Comparison of ENCODE assay signal across 8 cellular contexts in the genomic region with DNA sequence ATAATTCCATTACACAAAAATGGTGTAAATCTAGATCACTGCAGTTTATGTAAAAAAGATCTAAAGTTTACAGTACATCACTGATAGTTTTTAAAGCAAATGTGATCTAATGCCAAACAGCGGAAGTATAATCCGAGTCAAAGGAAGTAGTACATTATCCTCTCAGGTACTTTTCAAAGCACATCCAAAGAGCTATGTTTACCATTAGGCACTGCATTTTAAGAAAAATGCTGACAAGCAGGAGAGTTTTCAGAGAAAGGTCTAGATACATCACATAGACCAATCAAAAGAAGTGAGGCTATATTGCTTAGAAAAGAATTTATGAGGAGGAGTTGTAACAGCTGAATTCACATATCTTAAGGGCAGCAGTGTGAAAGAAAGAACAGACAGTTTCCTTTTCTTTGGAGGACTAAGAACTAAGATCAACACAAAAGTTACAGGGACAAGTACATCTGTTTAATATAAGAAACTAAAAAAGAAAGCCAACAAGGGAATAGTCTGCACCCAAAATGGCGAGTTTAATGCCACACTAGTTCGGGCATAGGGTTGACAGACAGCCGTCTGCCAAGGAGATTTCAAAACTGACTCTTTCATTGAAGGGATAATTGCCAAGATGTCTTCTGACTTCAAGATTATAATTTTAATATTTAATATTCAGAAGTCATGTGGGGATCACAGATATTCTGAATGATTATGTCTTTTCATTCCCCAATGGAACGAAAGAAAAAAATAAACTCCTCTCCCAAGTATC. TPM values are rescaled to one million over a fixed set of nuclear protein-coding genes. Genes with fewer than 3 reads are reported as not detected.
DNase-seq lines count a peak whose midpoint lies in the region; ATAC-seq and TF ChIP-seq lines count a peak whose summit lies in the region.

No MANE protein-coding gene starts in this region.

- H3K9me3 ChIP-seq in upper lobe of left lung = no peaks in the 10 kb centered on the region

- TF ChIP-seq EP300 in upper lobe of left lung (IDR thresholded peaks at IDR 0.05) = no peak

- no peak for TF ChIP-seq POLR2A in upper lobe of left lung (IDR thresholded peaks at IDR 0.05)

- TF ChIP-seq CTCF in upper lobe of left lung (IDR thresholded peaks at IDR 0.05) (no peak), GM20000 (IDR thresholded peaks at IDR 0.05; ENCODE audit: extremely low read depth, missing control alignments) (no peak)

- H3K4me3 ChIP-seq in upper lobe of left lung = peak overlapping the region; percentile 50 to 86 (median 60)

- no peaks in the 10 kb centered on the region for H3K9me3 Mint-ChIP-seq in activated naive CD4-positive, alpha-beta T cell treated with anti-CD3 and anti-CD28 coated beads, Interleukin-2, amount 50 U/mL, for 24 hours
- peaks cover 25% of the 10 kb centered on the region for H3K9me3 Mint-ChIP-seq in activated T-helper 2 cell treated with anti-CD3 and anti-CD28 coated beads, Interferon-gamma antibody, Interleukin-2, Interleukin-4, amounts not matched to agents 10 μg/mL and 5 μg/mL and 100 μg/mL, durations not matched to agents 14 hours and 24 hours and 36 hours

- no peaks in the 10 kb centered on the region for H3K27me3 ChIP-seq in upper lobe of left lung

- H3K36me3 ChIP-seq in upper lobe of left lung = peaks cover 9 to 35% (median 10%) of the 10 kb centered on the region in 4 donors

- peaks cover 27% of the 10 kb centered on the region for H3K36me3 Mint-ChIP-seq in activated naive CD4-positive, alpha-beta T cell treated with anti-CD3 and anti-CD28 coated beads, Interleukin-2, amount 50 U/mL, for 24 hours
- peaks cover 49% of the 10 kb centered on the region for H3K36me3 Mint-ChIP-seq in activated T-helper 2 cell treated with anti-CD3 and anti-CD28 coated beads, Interferon-gamma antibody, Interleukin-2, Interleukin-4, amounts not matched to agents 10 μg/mL and 5 μg/mL and 100 μg/mL, durations not matched to agents 14 hours and 24 hours and 36 hours (ENCODE audit: low read depth)

- H3K27ac ChIP-seq in upper lobe of left lung = peak overlapping the region in 1 of 4 donors; percentile 89

- 36 to 40% methylated on average over 6 of the region's 6 CpGs for WGBS in upper lobe of left lung, 2 donors

- H3K27me3 Mint-ChIP-seq in activated naive CD4-positive, alpha-beta T cell treated with anti-CD3 and anti-CD28 coated beads, Interleukin-2, amount 50 U/mL, for 24 hours = no peaks in the 10 kb centered on the region
- H3K27me3 Mint-ChIP-seq in activated T-helper 2 cell treated with anti-CD3 and anti-CD28 coated beads, Interferon-gamma antibody, Interleukin-2, Interleukin-4, amounts not matched to agents 10 μg/mL and 5 μg/mL and 100 μg/mL, durations not matched to agents 14 hours and 24 hours and 36 hours (ENCODE audit: low read depth) = peaks cover 3% of the 10 kb centered on the region

- H3K27ac Mint-ChIP-seq in activated naive CD4-positive, alpha-beta T cell treated with anti-CD3 and anti-CD28 coated beads, Interleukin-2, amount 50 U/mL, for 24 hours = peak overlapping the region; percentile 96
- peak overlapping the region; percentile 84 for H3K27ac Mint-ChIP-seq in activated T-helper 2 cell treated with anti-CD3 and anti-CD28 coated beads, Interferon-gamma antibody, Interleukin-2, Interleukin-4, amounts not matched to agents 10 μg/mL and 5 μg/mL and 100 μg/mL, durations not matched to agents 14 hours and 24 hours and 36 hours

- H3K4me1 Mint-ChIP-seq in activated naive CD4-positive, alpha-beta T cell treated with anti-CD3 and anti-CD28 coated beads, Interleukin-2, amount 50 U/mL, for 24 hours = peaks cover 57% of the 10 kb centered on the region
- H3K4me1 Mint-ChIP-seq in activated T-helper 2 cell treated with anti-CD3 and anti-CD28 coated beads, Interferon-gamma antibody, Interleukin-2, Interleukin-4, amounts not matched to agents 10 μg/mL and 5 μg/mL and 100 μg/mL, durations not matched to agents 14 hours and 24 hours and 36 hours (ENCODE audit: low read depth) = peaks cover 44% of the 10 kb centered on the region

- intact Hi-C loops in activated T-helper 2 cell treated with anti-CD3 and anti-CD28 coated beads, Interferon-gamma antibody, Interleukin-2, Interleukin-4, amounts not matched to agents 10 μg/mL and 5 μg/mL and 100 μg/mL, durations not matched to agents 14 hours and 24 hours and 36 hours (cut with micrococcal nuclease) = loop anchor here (1.0 to 10.0 kb wide), 7 partner anchors 8 to 937 kb away; partner anchors contain the start of genes ABT1, HMGN4 and ZNF391

- peaks cover 14 to 24% (median 16%) of the 10 kb centered on the region in 4 donors for H3K4me1 ChIP-seq in upper lobe of left lung

- peak overlapping the region; percentile 99 for H3K4me3 Mint-ChIP-seq in activated naive CD4-positive, alpha-beta T cell treated with anti-CD3 and anti-CD28 coated beads, Interleukin-2, amount 50 U/mL, for 24 hours
- peak overlapping the region; percentile 92 for H3K4me3 Mint-ChIP-seq in activated T-helper 2 cell treated with anti-CD3 and anti-CD28 coated beads, Interferon-gamma antibody, Interleukin-2, Interleukin-4, amounts not matched to agents 10 μg/mL and 5 μg/mL and 100 μg/mL, durations not matched to agents 14 hours and 24 hours and 36 hours (ENCODE audit: low read depth)

- ATAC-seq in upper lobe of left lung (ENCODE audit: low FRiP score in 2 of 2) = no peak

- no peak for DNase-seq in activated naive CD4-positive, alpha-beta T cell (lab: John Stamatoyannopoulos, UW)
- no peak for DNase-seq in activated T-helper 2 cell treated with anti-CD3 and anti-CD28 coated beads, Interferon-gamma antibody, Interleukin-2, Interleukin-4, amounts not matched to agents 10 μg/mL and 5 μg/mL and 100 μg/mL, durations not matched to agents 14 hours and 24 hours and 36 hours (ENCODE audit: low spot score)
- peak; percentile 22 for DNase-seq in kidney glomerular epithelial cell (lab: John Stamatoyannopoulos, UW)
- no peak for DNase-seq in upper lobe of left lung
- DNase-seq in GM20000 (ENCODE audit: low spot score) = no peak
- no peak for DNase-seq in NCI-H146 (lab: John Stamatoyannopoulos, UW)
- DNase-seq in glomerular visceral epithelial cell (ENCODE audit: extremely low spot score) = no peak

RNA-seq across cellular contexts. Expression of gene ZNF184, which starts 1.4 kb away (rescaled TPM):
- total RNA-seq in activated T-helper 2 cell treated with anti-CD3 and anti-CD28 coated beads, Interferon-gamma antibody, Interleukin-2, Interleukin-4, amounts not matched to agents 10 μg/mL and 5 μg/mL and 100 μg/mL, durations not matched to agents 14 hours and 24 hours and 36 hours = 8.4 and 9.2 TPM in 2 replicates
- 10 to 100 TPM in 1 of 6 donors, 1 to 10 TPM in 5; 3.9 to 14.4 (median 5.1) TPM for total RNA-seq in upper lobe of left lung
